ENCODE assay signal across 8 cellular contexts in the genomic region with DNA sequence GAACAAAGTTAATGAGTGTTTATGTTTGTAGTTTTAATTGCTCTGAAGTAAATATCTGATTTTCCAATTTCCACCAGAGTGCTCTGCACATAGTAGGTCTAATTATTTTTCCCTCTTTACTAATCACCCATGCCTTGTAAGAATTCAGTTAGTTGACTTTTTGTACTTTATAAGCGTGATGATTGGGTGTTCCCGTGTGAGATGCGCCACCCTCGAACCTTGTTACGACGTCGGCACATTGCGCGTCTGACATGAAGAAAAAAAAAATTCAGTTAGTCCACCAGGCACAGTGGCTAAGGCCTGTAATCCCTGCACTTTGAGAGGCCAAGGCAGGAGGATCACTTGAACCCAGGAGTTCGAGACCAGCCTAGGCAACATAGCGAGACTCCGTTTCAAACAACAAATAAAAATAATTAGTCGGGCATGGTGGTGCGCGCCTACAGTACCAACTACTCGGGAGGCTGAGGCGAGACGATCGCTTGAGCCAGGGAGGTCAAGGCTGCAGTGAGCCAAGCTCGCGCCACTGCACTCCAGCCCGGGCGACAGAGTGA. TPM values are rescaled to one million over a fixed set of nuclear protein-coding genes. Genes with fewer than 3 reads are reported as not detected.
DNase-seq lines count a peak whose midpoint lies in the region; ATAC-seq and TF ChIP-seq lines count a peak whose summit lies in the region.

No MANE protein-coding gene starts in this region.

- no peak for DNase-seq in activated CD4-positive, alpha-beta T cell treated with anti-CD3 and anti-CD28 coated beads, Interleukin-2, amount 10 ng/mL, durations not matched to agents 7 days and 5 days
- no peak for DNase-seq in activated CD4-positive, alpha-beta T cell treated with anti-CD3 and anti-CD28 coated beads for 48 hours
- DNase-seq in thoracic aorta (ENCODE audit: low spot score) (no peak), NCI-H774 (lab: John Stamatoyannopoulos, UW) (no peak)

- peak overlapping the region; percentile 97 for H3K27ac Mint-ChIP-seq in activated CD4-positive, alpha-beta T cell treated with anti-CD3 and anti-CD28 coated beads, Interleukin-2, amount 10 ng/mL, durations not matched to agents 7 days and 5 days
- H3K27ac Mint-ChIP-seq in activated naive CD8-positive, alpha-beta T cell: peak overlapping the region; percentile 95

- TF ChIP-seq CTCF in thoracic aorta (IDR thresholded peaks at IDR 0.05): no peak

- peak overlapping the region; percentile 97 for H3K4me3 ChIP-seq in thoracic aorta

- peaks cover 25 to 26% of the 10 kb centered on the region in 2 donors for H3K4me1 ChIP-seq in thoracic aorta (ENCODE audit: control insufficient read depth in 1 of 2, low read depth in 2 of 2)

- POLR2A ChIA-PET in activated CD4-positive, alpha-beta T cell treated with anti-CD3 and anti-CD28 coated beads, Interleukin-2, amount 10 ng/mL, durations not matched to agents 7 days and 5 days (lab: Charles Lee): no interaction called here

- H3K27me3 Mint-ChIP-seq in activated CD4-positive, alpha-beta T cell treated with anti-CD3 and anti-CD28 coated beads, Interleukin-2, amount 10 ng/mL, durations not matched to agents 7 days and 5 days: peaks cover 2% of the 10 kb centered on the region
- H3K27me3 Mint-ChIP-seq in activated naive CD8-positive, alpha-beta T cell: no peaks in the 10 kb centered on the region

- peaks cover 20% of the 10 kb centered on the region for H3K36me3 Mint-ChIP-seq in activated CD4-positive, alpha-beta T cell treated with anti-CD3 and anti-CD28 coated beads, Interleukin-2, amount 10 ng/mL, durations not matched to agents 7 days and 5 days (ENCODE audit: low read depth)
- H3K36me3 Mint-ChIP-seq in activated naive CD8-positive, alpha-beta T cell: peaks cover 7% of the 10 kb centered on the region

- H3K4me1 Mint-ChIP-seq in activated CD4-positive, alpha-beta T cell treated with anti-CD3 and anti-CD28 coated beads, Interleukin-2, amount 10 ng/mL, durations not matched to agents 7 days and 5 days: peaks cover 36% of the 10 kb centered on the region
- peaks cover 27% of the 10 kb centered on the region for H3K4me1 Mint-ChIP-seq in activated naive CD8-positive, alpha-beta T cell (ENCODE audit: low read depth)

- H3K27ac ChIP-seq in layer of hippocampus (ENCODE audit: low read depth, low read length) (peak overlapping the region; percentile 68), thoracic aorta (peak overlapping the region; percentile 89 to 95)

- H3K36me3 ChIP-seq in thoracic aorta: no peaks in the 10 kb centered on the region

- H3K27me3 ChIP-seq in layer of hippocampus (ENCODE audit: control insufficient read depth, insufficient read depth, low read length) (no peaks in the 10 kb centered on the region), thoracic aorta (replicated peaks; ENCODE audit: insufficient read depth) (no peaks in the 10 kb centered on the region)

- H3K4me3 Mint-ChIP-seq in activated CD4-positive, alpha-beta T cell treated with anti-CD3 and anti-CD28 coated beads, Interleukin-2, amount 10 ng/mL, durations not matched to agents 7 days and 5 days: peak overlapping the region; percentile 87
- peak overlapping the region; percentile 98 for H3K4me3 Mint-ChIP-seq in activated naive CD8-positive, alpha-beta T cell

- CTCF ChIA-PET in activated CD4-positive, alpha-beta T cell treated with anti-CD3 and anti-CD28 coated beads, Interleukin-2, amount 10 ng/mL, durations not matched to agents 7 days and 5 days (lab: Charles Lee): interaction anchor here (0.7 to 1.6 kb wide), 7 partner anchors 12 to 209 kb away, joined by 3 to 5 read pairs (median 4); a partner anchor contains a TSS

- ATAC-seq in thoracic aorta (ENCODE audit: insufficient number of reproducible peaks, low FRiP score, low read depth): no peak
- no peak for ATAC-seq in HG03439 (IDR thresholded peaks at IDR 0.05; ENCODE audit: unreplicated experiment)
- ATAC-seq in GM18907 (IDR thresholded peaks at IDR 0.05; ENCODE audit: unreplicated experiment): no peak

- H3K9me3 ChIP-seq in thoracic aorta: no peaks in the 10 kb centered on the region

- H3K9me3 Mint-ChIP-seq in activated CD4-positive, alpha-beta T cell treated with anti-CD3 and anti-CD28 coated beads, Interleukin-2, amount 10 ng/mL, durations not matched to agents 7 days and 5 days: no peaks in the 10 kb centered on the region
- no peaks in the 10 kb centered on the region for H3K9me3 Mint-ChIP-seq in activated naive CD8-positive, alpha-beta T cell (ENCODE audit: low read depth)

RNA-seq across cellular contexts. Expression of a gene that starts 0.5 kb away (rescaled TPM):
- 10 to 100 TPM; 65.3 to 65.9 TPM for total RNA-seq in activated CD4-positive, alpha-beta T cell treated with anti-CD3 and anti-CD28 coated beads, Interleukin-2, amount 10 ng/mL, durations not matched to agents 7 days and 5 days
- total RNA-seq in thoracic aorta: 10 to 100 TPM; 25.9 to 43.7 TPM

RNA-seq across cellular contexts. Expression of a gene that starts 23.6 kb away (rescaled TPM):
- 1 to 10 TPM; 1.6 to 1.9 TPM for total RNA-seq in activated CD4-positive, alpha-beta T cell treated with anti-CD3 and anti-CD28 coated beads, Interleukin-2, amount 10 ng/mL, durations not matched to agents 7 days and 5 days
- total RNA-seq in thoracic aorta: 10 to 100 TPM in 1 of 2 donors, 1 to 10 TPM in 1; 5.7 to 13.8 TPM

RNA-seq across cellular contexts. Expression of a gene that starts 25.6 kb away (rescaled TPM):
- 100 to 1,000 TPM; 115 to 128 TPM for total RNA-seq in activated CD4-positive, alpha-beta T cell treated with anti-CD3 and anti-CD28 coated beads, Interleukin-2, amount 10 ng/mL, durations not matched to agents 7 days and 5 days
- 100 to 1,000 TPM in 1 of 2 donors, 10 to 100 TPM in 1; 55.0 to 126 TPM for total RNA-seq in thoracic aorta

RNA-seq across cellular contexts. Expression of a gene that starts 33.0 kb away (rescaled TPM):
- not detected for total RNA-seq in activated CD4-positive, alpha-beta T cell treated with anti-CD3 and anti-CD28 coated beads, Interleukin-2, amount 10 ng/mL, durations not matched to agents 7 days and 5 days
- total RNA-seq in thoracic aorta: not detected
